In genomic region chr4:76199664-76200211, GRCh38 we compare ENCODE assay signal across 8 cellular contexts. TPM values are rescaled to one million over a fixed set of nuclear protein-coding genes. Genes with fewer than 3 reads are reported as not detected.
DNase-seq lines count a peak whose midpoint lies in the region; ATAC-seq and TF ChIP-seq lines count a peak whose summit lies in the region.
"Had no signal": no experiment of that assay in that cellular context is flagged by ENCODE, and none has a peak within 500 bp of the region (broad histone marks: within the 10 kb centered on the region; RNA-seq: fewer than 3 reads in every experiment).

No MANE protein-coding gene starts in this region.

- no peak overlapping the region for H3K18ac ChIP-seq in mesendoderm (ENCODE audit: low read length)

- no peak overlapping the region for H2BK5ac ChIP-seq in mesendoderm (ENCODE audit: low read length)

- H3K23ac ChIP-seq in mesendoderm (ENCODE audit: low read length): no peak overlapping the region

- H3K36me3 ChIP-seq in Loucy (ENCODE audit: insufficient read depth, low read length) (peaks cover 10% of the 10 kb centered on the region; the same call in 1 of the 2 replicates), mesendoderm (ENCODE audit: control insufficient read depth, insufficient read depth, low read length) (no peaks in the 10 kb centered on the region), upper lobe of right lung (peaks cover 9% of the 10 kb centered on the region)

- H3K9ac ChIP-seq in Loucy (ENCODE audit: low read depth, low read length, poor library complexity, severe bottlenecking) (no peak overlapping the region), mesendoderm (ENCODE audit: low read length) (no peak overlapping the region)

- no peak overlapping the region for H3K4me2 ChIP-seq in Loucy (ENCODE audit: low read depth, low read length, poor library complexity, severe bottlenecking)
- H3K4me2 ChIP-seq in mesendoderm (ENCODE audit: low read length): no peak overlapping the region

- H2AK5ac ChIP-seq in mesendoderm (ENCODE audit: low read length): no peak overlapping the region

- DNase-seq in MCF 10A (ENCODE audit: unreplicated experiment) (no peak), mesendoderm (peak; percentile 21), upper lobe of right lung (no peak)
- DNase-seq in central memory CD4-positive, alpha-beta T cell: no peak

- H3K27ac ChIP-seq in mesendoderm (ENCODE audit: low read depth, low read length) (no peak overlapping the region), upper lobe of right lung (peak overlapping the region; percentile 75)

- TF ChIP-seq POLR2A in GM18505 (IDR thresholded peaks at IDR 0.05; ENCODE audit: borderline replicate concordance, extremely low read depth, insufficient read depth, insufficient read length): no peak

- no peak overlapping the region for H2AFZ ChIP-seq in Loucy (ENCODE audit: low read length)

- H3K9me2 ChIP-seq in Loucy (replicated peaks; ENCODE audit: low read depth, low read length): no peaks in the 10 kb centered on the region

- H3K4me1 ChIP-seq in Loucy (ENCODE audit: insufficient read depth, low read length, poor library complexity, severe bottlenecking) (peaks cover 27% of the 10 kb centered on the region), mesendoderm (ENCODE audit: control insufficient read depth, low read depth, low read length) (no peaks in the 10 kb centered on the region), upper lobe of right lung (peaks cover 88% of the 10 kb centered on the region)

- H3K27ac Mint-ChIP-seq in MCF 10A (ENCODE audit: low read depth, unreplicated experiment): peak overlapping the region; percentile 47

- peaks cover 25% of the 10 kb centered on the region for H3K4me1 Mint-ChIP-seq in MCF 10A (ENCODE audit: insufficient read depth, unreplicated experiment)

- H2BK120ac ChIP-seq in mesendoderm (ENCODE audit: low read depth, low read length): no peak overlapping the region

- TF ChIP-seq CTCF in Loucy (conservative IDR thresholded peaks at IDR 0.05; ENCODE audit: low read length): peak; percentile 21; the same call in 1 of the 2 replicates
- TF ChIP-seq CTCF in MCF 10A (IDR thresholded peaks at IDR 0.05; ENCODE audit: unreplicated experiment): no peak
- TF ChIP-seq CTCF in upper lobe of right lung (IDR thresholded peaks at IDR 0.05): peak; percentile 4

- H3K4me3 ChIP-seq in Loucy (ENCODE audit: low read length, poor library complexity, severe bottlenecking) (no peak overlapping the region), mesendoderm (ENCODE audit: low read length) (no peak overlapping the region), upper lobe of right lung (no peak overlapping the region)

- CTCF ChIA-PET in MCF 10A (lab: Yijun Ruan, JAX): interaction anchor here (0.9 to 1.9 kb wide), 4 partner anchors 10 to 106 kb away, joined by 3 to 10 read pairs (median 3); no protein-coding TSS in a partner anchor

- WGBS in mesendoderm (ENCODE audit: extremely low coverage, insufficient coverage, low lambda C conversion rate): no CpG with 5 or more reads among the region's 13 CpGs

- H3K79me2 ChIP-seq in Loucy (ENCODE audit: insufficient read depth, low read length): peaks cover 26% of the 10 kb centered on the region
- no peaks in the 10 kb centered on the region for H3K79me2 ChIP-seq in mesendoderm (ENCODE audit: control insufficient read depth, insufficient read depth, low read length)

- no peak overlapping the region for H4K8ac ChIP-seq in mesendoderm (ENCODE audit: low read depth, low read length)

- intact Hi-C loops in MCF 10A (cut with micrococcal nuclease): no loop called here
- intact Hi-C loops in upper lobe of right lung (cut with DNase I): no loop called here

- no peaks in the 10 kb centered on the region for H3K9me3 Mint-ChIP-seq in MCF 10A (ENCODE audit: unreplicated experiment)

- H2BK15ac ChIP-seq in mesendoderm (replicated peaks; ENCODE audit: low read depth): no peak overlapping the region

- no peak overlapping the region for H3K4ac ChIP-seq in mesendoderm (ENCODE audit: low read depth, low read length)

- no peak overlapping the region for H3K56ac ChIP-seq in mesendoderm (ENCODE audit: low read length)

- no peaks in the 10 kb centered on the region for H3K9me3 ChIP-seq in Loucy (ENCODE audit: insufficient read depth, low read depth, low read length)
- no peaks in the 10 kb centered on the region for H3K9me3 ChIP-seq in upper lobe of right lung

- ATAC-seq in GM18505 (IDR thresholded peaks at IDR 0.05; ENCODE audit: unreplicated experiment) (peak; percentile 85), GM21723 (IDR thresholded peaks at IDR 0.05; ENCODE audit: unreplicated experiment) (peak; percentile 89), upper lobe of right lung (no peak)

- no peaks in the 10 kb centered on the region for H3K27me3 Mint-ChIP-seq in MCF 10A (ENCODE audit: insufficient read depth, unreplicated experiment)

- H3F3A ChIP-seq in Loucy (ENCODE audit: low read depth): no peaks in the 10 kb centered on the region

- POLR2A ChIA-PET in MCF 10A (lab: Yijun Ruan, JAX): interaction anchor here (1.4 to 4.7 kb wide), 3 partner anchors 12 to 104 kb away, joined by 3 to 90 read pairs (median 4); partner anchors contain the start of genes NUP54 and SCARB2

- no peaks in the 10 kb centered on the region for H3K79me1 ChIP-seq in mesendoderm (ENCODE audit: low read length)

- H4K20me1 ChIP-seq in Loucy (ENCODE audit: insufficient read depth, low read length, poor library complexity, severe bottlenecking): peaks cover 4% of the 10 kb centered on the region

- no peak overlapping the region for H4K5ac ChIP-seq in mesendoderm (ENCODE audit: low read length)

- no peak overlapping the region for H3K4me3 Mint-ChIP-seq in MCF 10A (ENCODE audit: unreplicated experiment)

- BruUV-seq in MCF 10A (replicated peaks; lab: Mats Ljungman, UMichigan): no TSS peak

- H3K36me3 Mint-ChIP-seq in MCF 10A (ENCODE audit: insufficient read depth, unreplicated experiment): peaks cover 9% of the 10 kb centered on the region

- no peaks in the 10 kb centered on the region for H3K27me3 ChIP-seq in Loucy (ENCODE audit: insufficient read depth, low read length, poor library complexity, severe bottlenecking)
- H3K27me3 ChIP-seq in mesendoderm (ENCODE audit: insufficient read depth, low read length, poor library complexity): no peaks in the 10 kb centered on the region
- H3K27me3 ChIP-seq in upper lobe of right lung: no peaks in the 10 kb centered on the region

RNA-seq across cellular contexts. Expression of gene SCARB2, which starts 13.9 kb away (rescaled TPM):
- 67.2 and 71.4 TPM in 2 replicates for total RNA-seq in MCF 10A (2022)
- polyA plus RNA-seq in mesendoderm (2013, experiment 1 of 2): 16.2 TPM
- 16.6 TPM for polyA plus RNA-seq in mesendoderm (2013, experiment 2 of 2)
- 190 TPM for total RNA-seq in upper lobe of right lung

RNA-seq across cellular contexts. Expression of gene NUP54, which starts 51.5 kb away (rescaled TPM):
- total RNA-seq in MCF 10A (2022): 46.9 and 51.5 TPM in 2 replicates
- 70.4 TPM for polyA plus RNA-seq in mesendoderm (2013, experiment 1 of 2)
- 69.4 TPM for polyA plus RNA-seq in mesendoderm (2013, experiment 2 of 2)
- total RNA-seq in upper lobe of right lung: 38.2 TPM

RNA-seq across cellular contexts. Expression of gene FAM47E, which starts 51.8 kb away (rescaled TPM):
- 1.0 TPM in 2 replicates for total RNA-seq in MCF 10A (2022)
- polyA plus RNA-seq in mesendoderm (2013, experiment 1 of 2): 0.41 TPM
- polyA plus RNA-seq in mesendoderm (2013, experiment 2 of 2): 0.31 TPM
- 3.6 TPM for total RNA-seq in upper lobe of right lung
- total RNA-seq: activated CD8-positive, alpha-beta memory T cell treated with anti-CD3 and anti-CD28 coated beads for 36 hours had no signal
